In the genomic region with DNA sequence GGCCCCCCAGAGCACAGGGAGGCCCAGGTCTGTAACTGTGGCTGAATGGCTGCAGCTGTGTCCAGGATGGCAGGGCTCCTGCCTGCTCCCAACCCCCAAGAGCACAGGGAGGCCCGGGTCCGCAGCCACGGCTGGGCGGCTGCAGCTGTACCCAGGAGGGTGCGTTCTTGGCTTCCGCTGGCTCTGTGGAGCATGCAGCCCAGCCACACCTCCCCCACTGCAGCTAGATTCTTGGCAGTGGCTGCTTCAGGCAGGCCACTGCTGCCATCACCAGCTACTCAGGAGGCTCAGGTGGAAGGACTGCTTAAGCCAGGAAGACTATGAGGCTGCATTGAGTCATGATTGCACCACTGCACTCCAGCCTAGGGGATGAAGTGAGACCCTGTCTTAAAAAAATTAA, we compare ENCODE assay signal across 11 cellular contexts. TPM values are rescaled to one million over a fixed set of nuclear protein-coding genes. Genes with fewer than 3 reads are reported as not detected.
DNase-seq lines count a peak whose midpoint lies in the region; ATAC-seq and TF ChIP-seq lines count a peak whose summit lies in the region.
"Had no signal": no experiment of that assay in that cellular context is flagged by ENCODE, and none has a peak within 500 bp of the region (broad histone marks: within the 10 kb centered on the region; RNA-seq: fewer than 3 reads in every experiment).

No MANE protein-coding gene starts in this region.

- H3K4me3 ChIP-seq in Caco-2 (ENCODE audit: low read depth, low read length) = no peak overlapping the region

- peaks cover 10% of the 10 kb centered on the region for H3K4me1 Mint-ChIP-seq in Caco-2 (ENCODE audit: low read depth, unreplicated experiment)

- no peaks in the 10 kb centered on the region for H3K27me3 ChIP-seq in Caco-2 (replicated peaks; ENCODE audit: control insufficient read depth, insufficient read depth, low read length)

- no peak overlapping the region for H3K27ac Mint-ChIP-seq in Caco-2 (ENCODE audit: unreplicated experiment)
- H3K27ac Mint-ChIP-seq: activated naive CD8-positive, alpha-beta T cell treated with anti-CD3 and anti-CD28 coated beads, Interleukin-2, amount 10 ng/mL, durations not matched to agents 7 days and 5 days had no signal

- no peak for TF ChIP-seq CTCF in Caco-2 (IDR thresholded peaks at IDR 0.05; ENCODE audit: insufficient read depth in 1 of 2, low read depth in 1 of 2, low read length in 1 of 2, severe bottlenecking in 1 of 2, unreplicated experiment in 1 of 2)

- DNase-seq in AML-193 (lab: John Stamatoyannopoulos, UW) (peak; percentile 39 to 49), NCI-H2029 (lab: John Stamatoyannopoulos, UW) (peak; percentile 72), glomerular visceral epithelial cell (ENCODE audit: extremely low spot score) (peak; percentile 85), HuH-7 (ENCODE audit: low spot score) (no peak), NCI-H187 (lab: John Stamatoyannopoulos, UW) (no peak), Caco-2 (no peak), globus pallidus (ENCODE audit: low spot score) (no peak)
- DNase-seq: activated naive CD8-positive, alpha-beta T cell treated with anti-CD3 and anti-CD28 coated beads, Interleukin-2, amount 10 ng/mL, durations not matched to agents 7 days and 5 days; NCI-H1694 had no signal

- no peaks in the 10 kb centered on the region for H3K36me3 ChIP-seq in Caco-2 (ENCODE audit: control insufficient read depth, insufficient read depth, low read length)

- POLR2A ChIA-PET in Caco-2 (lab: Charles Lee) = no interaction called here

- H3K4me3 Mint-ChIP-seq in Caco-2 (ENCODE audit: unreplicated experiment) = no peak overlapping the region
- H3K4me3 Mint-ChIP-seq: activated naive CD8-positive, alpha-beta T cell treated with anti-CD3 and anti-CD28 coated beads, Interleukin-2, amount 10 ng/mL, durations not matched to agents 7 days and 5 days; CD14-positive monocyte had no signal

- peaks cover 13% of the 10 kb centered on the region for H3K36me3 Mint-ChIP-seq in Caco-2 (ENCODE audit: insufficient read depth, unreplicated experiment)
- H3K36me3 Mint-ChIP-seq: activated naive CD8-positive, alpha-beta T cell treated with anti-CD3 and anti-CD28 coated beads, Interleukin-2, amount 10 ng/mL, durations not matched to agents 7 days and 5 days; CD14-positive monocyte had no signal

- no peaks in the 10 kb centered on the region for H3K9me3 Mint-ChIP-seq in Caco-2 (ENCODE audit: unreplicated experiment)
- H3K9me3 Mint-ChIP-seq: activated naive CD8-positive, alpha-beta T cell treated with anti-CD3 and anti-CD28 coated beads, Interleukin-2, amount 10 ng/mL, durations not matched to agents 7 days and 5 days had no signal

- CTCF ChIA-PET in Caco-2 (lab: Charles Lee) = no interaction called here

- no peaks in the 10 kb centered on the region for H3K9me3 ChIP-seq in Caco-2

- BruUV-seq in Caco-2 (replicated peaks; lab: Mats Ljungman, UMichigan) = no TSS peak

- peaks cover 5% of the 10 kb centered on the region for H3K4me1 ChIP-seq in Caco-2

- intact Hi-C loops in Caco-2 (cut with micrococcal nuclease; ENCODE audit: unreplicated experiment) = no loop called here

- peak; percentile 65 for ATAC-seq in GM19467 (IDR thresholded peaks at IDR 0.05; ENCODE audit: unreplicated experiment)

- H3K27me3 Mint-ChIP-seq in Caco-2 (ENCODE audit: insufficient read depth, unreplicated experiment) = peaks cover 4% of the 10 kb centered on the region

RNA-seq across cellular contexts. Expression of a gene that starts 27.9 kb away (rescaled TPM):
- 2.7 and 3.2 TPM in 2 replicates for total RNA-seq in Caco-2 (2022)

RNA-seq across cellular contexts. Expression of a gene that starts 48.0 kb away (rescaled TPM):
- 147 and 159 TPM in 2 replicates for total RNA-seq in Caco-2 (2022)

RNA-seq across cellular contexts. Expression of a gene that starts 48.2 kb away (rescaled TPM):
- total RNA-seq in Caco-2 (2022) = 61.6 and 63.6 TPM in 2 replicates

Comparison
In these comparisons a context has a peak if more than half of its experiments do, and no peak if none do; other contexts are left out.
1. DNase-seq: peak in AML-193 (2 of 2), NCI-H2029 (single experiment) and glomerular visceral epithelial cell (single experiment); none in HuH-7 (single experiment), NCI-H187 (0 of 2), Caco-2 (0 of 2) and globus pallidus (single experiment).